In genomic region chr3:122773856-122774535, GRCh38 we compare ENCODE assay signal across 15 cellular contexts. TPM values are rescaled to one million over a fixed set of nuclear protein-coding genes. Genes with fewer than 3 reads are reported as not detected.
DNase-seq lines count a peak whose midpoint lies in the region; ATAC-seq and TF ChIP-seq lines count a peak whose summit lies in the region.
"Had no signal": no experiment of that assay in that cellular context is flagged by ENCODE, and none has a peak within 500 bp of the region (broad histone marks: within the 10 kb centered on the region; RNA-seq: fewer than 3 reads in every experiment).

No MANE protein-coding gene starts in this region.

- H3K9me3 ChIP-seq in HCT116 (ENCODE audit: control insufficient read depth in 1 of 2, insufficient read depth in 1 of 2, low read depth in 1 of 2, low read length in 2 of 2) (no peaks in the 10 kb centered on the region), OCI-LY1 (ENCODE audit: low read length) (no peaks in the 10 kb centered on the region)
- H3K9me3 ChIP-seq: SJCRH30 had no signal

- peak; percentile 52 for ATAC-seq in GM18517 (IDR thresholded peaks at IDR 0.05; ENCODE audit: unreplicated experiment)
- 0 out of 2 replicates have a peak, but pooled peaks have one; percentile 14 for ATAC-seq in HCT116
- ATAC-seq: activated T-cell treated with anti-CD3 and anti-CD28 coated beads, Interleukin-2, amount 50 U/mL, for 4 hours had no signal

- H3K79me2 ChIP-seq in HCT116 (ENCODE audit: insufficient read depth, low read length) (no peaks in the 10 kb centered on the region), OCI-LY1 (ENCODE audit: insufficient read depth, low read length) (no peaks in the 10 kb centered on the region)
- H3K79me2 ChIP-seq: parathyroid adenoma had no signal

- H3K9me2 ChIP-seq in HCT116 (ENCODE audit: insufficient read depth) = no peaks in the 10 kb centered on the region
- H3K9me2 ChIP-seq in OCI-LY1 (ENCODE audit: low read depth, low read length) = no peaks in the 10 kb centered on the region

- no peaks in the 10 kb centered on the region for H3K27me3 ChIP-seq in HCT116 (ENCODE audit: insufficient read depth, low read length)
- no peaks in the 10 kb centered on the region for H3K27me3 ChIP-seq in OCI-LY1 (ENCODE audit: insufficient read depth, low read length)
- H3K27me3 ChIP-seq: SJCRH30 had no signal

- no peak overlapping the region for H2AFZ ChIP-seq in HCT116 (ENCODE audit: low read depth, low read length, poor library complexity, severe bottlenecking)
- H2AFZ ChIP-seq in OCI-LY1 (ENCODE audit: low read length) = no peak overlapping the region
- H2AFZ ChIP-seq: GM23248, parathyroid adenoma had no signal

- no peaks in the 10 kb centered on the region for H3K4me1 ChIP-seq in HCT116 (ENCODE audit: control insufficient read depth in 1 of 2, insufficient read depth in 2 of 2, low read length in 2 of 2)
- H3K4me1 ChIP-seq in OCI-LY1 (ENCODE audit: insufficient read depth, low read length, severe bottlenecking) = no peaks in the 10 kb centered on the region
- H3K4me1 ChIP-seq: parathyroid adenoma, SJCRH30 had no signal

- POLR2A ChIA-PET in HCT116 (lab: Charles Lee) = no interaction called here

- no peaks in the 10 kb centered on the region for H4K20me1 ChIP-seq in HCT116 (ENCODE audit: insufficient read depth)
- no peaks in the 10 kb centered on the region for H4K20me1 ChIP-seq in OCI-LY1 (ENCODE audit: insufficient read depth, low read length)

- BruUV-seq in HCT116 (replicated peaks; lab: Mats Ljungman, UMichigan) = no TSS peak

- H3K36me3 ChIP-seq in HCT116 (ENCODE audit: control insufficient read depth in 1 of 2, insufficient read depth in 2 of 2, low read length in 2 of 2) (no peaks in the 10 kb centered on the region), OCI-LY1 (ENCODE audit: insufficient read depth, low read length) (peaks cover 9% of the 10 kb centered on the region)

- H3K4me2 ChIP-seq in HCT116 (ENCODE audit: low read length) (no peak overlapping the region), OCI-LY1 (ENCODE audit: low read length) (no peak overlapping the region)

- in situ Hi-C loops in KBM-7 (cut with MboI; ENCODE audit: low pct_unique_long_range_greater_than_20kb, low sequenced_read_pairs) = no loop called here

- H3K4me3 ChIP-seq in HCT116 (replicated peaks in 1 of 2; ENCODE audit: low read depth in 1 of 2, low read length in 2 of 2) (no peak overlapping the region), OCI-LY1 (ENCODE audit: low read depth, low read length, poor library complexity, severe bottlenecking) (no peak overlapping the region)
- H3K4me3 ChIP-seq: GM23248, SJCRH30 had no signal

- no peak for TF ChIP-seq POLR2A in HCT116 (IDR thresholded peaks at IDR 0.05; ENCODE audit: borderline replicate concordance, extremely low read depth, insufficient read depth, insufficient read length)

- H3K27ac ChIP-seq in HCT116 (ENCODE audit: low read depth, low read length) = no peak overlapping the region
- H3K27ac ChIP-seq in OCI-LY1 (ENCODE audit: low read depth, low read length, poor library complexity, severe bottlenecking) = peak overlapping the region; percentile 24
- H3K27ac ChIP-seq: GM23248, parathyroid adenoma, SJCRH30 had no signal

- RAD21 ChIA-PET in HCT116 (lab: Charles Lee; ENCODE audit: low non-redundant PET in 1 of 2, low total read pairs in 2 of 2, uncharacterized antibody in 2 of 2, unreplicated experiment in 2 of 2) = no interaction called here

- CTCF ChIA-PET in HCT116 (lab: Charles Lee) = no interaction called here

- no peak for TF ChIP-seq RAD21 in HCT116 (IDR thresholded peaks at IDR 0.05; ENCODE audit: low read depth)

- no peak for DNase-seq in HCT116 (ENCODE audit: low read depth, low spot score)
- peak; percentile 47 for DNase-seq in pons (ENCODE audit: low spot score)
- DNase-seq in stimulated activated CD4-positive, alpha-beta T cell treated with anti-CD3 and anti-CD28 coated beads, Interleukin-1b, Interleukin-23, amount 100 ng/mL, for 48 hours = no peak
- DNase-seq in COR-L47 (lab: John Stamatoyannopoulos, UW) = no peak
- no peak for DNase-seq in KBM-7
- no peak for DNase-seq in activated CD4-positive, alpha-beta T cell treated with anti-CD3 and anti-CD28 coated beads, Interleukin-2, amount 50 U/mL, for 48 hours
- DNase-seq: activated T-cell treated with anti-CD3 and anti-CD28 coated beads, Interleukin-2, amount 50 U/mL, for 4 hours; glutamatergic neuron; NCI-H524 treated with DMSO at 0.1 percent for 48 hours; SJCRH30; stimulated activated CD4-positive, alpha-beta T cell treated with anti-CD3 and anti-CD28 coated beads, Interleukin-2, amount 100 ng/mL, for 24 hours had no signal

- 0 out of 2 replicates have a peak, but pooled peaks cover 4% of the 10 kb centered on the region for H3F3A ChIP-seq in OCI-LY1 (ENCODE audit: insufficient read depth, low read length)

- intact Hi-C loops in HCT116 (cut with micrococcal nuclease) = no loop called here

- H3K9ac ChIP-seq in HCT116 (ENCODE audit: low read length) (no peak overlapping the region), OCI-LY1 (ENCODE audit: low read length) (no peak overlapping the region)
- H3K9ac ChIP-seq: GM23248, parathyroid adenoma had no signal

- no peak for TF ChIP-seq CTCF in HCT116 (IDR thresholded peaks at IDR 0.05 in 2 of 3, conservative IDR thresholded peaks at IDR 0.05 in 1 of 3; ENCODE audit: borderline replicate concordance in 1 of 3, insufficient read depth in 1 of 3, low read depth in 2 of 3, low read length in 2 of 3)
- no peak for TF ChIP-seq CTCF in OCI-LY1 (IDR thresholded peaks at IDR 0.05; ENCODE audit: low read length)

TF ChIP-seq in HCT116, 20 proteins besides CTCF, POLR2A, EP300 and RAD21:
- TF ChIP-seq EZH2phosphoT487 (IDR thresholded peaks at IDR 0.05; ENCODE audit: borderline replicate concordance) (no peak), SRF (IDR thresholded peaks at IDR 0.05; ENCODE audit: low read depth) (no peak), MAX (IDR thresholded peaks at IDR 0.05) (no peak), CEBPB (IDR thresholded peaks at IDR 0.05; ENCODE audit: low read depth) (no peak)

RNA-seq across cellular contexts. Expression of gene HSPBAP1, which starts 19.6 kb away (rescaled TPM):
- 6.6 TPM for total RNA-seq in HCT116 (2021; ENCODE audit: unreplicated experiment)
- 2.5 and 4.6 TPM in 2 replicates for polyA plus RNA-seq in HCT116 (2012)

RNA-seq across cellular contexts. Expression of gene SLC49A4, which starts 20.9 kb away (rescaled TPM):
- 11.3 TPM for total RNA-seq in HCT116 (2021; ENCODE audit: unreplicated experiment)
- 4.6 and 5.2 TPM in 2 replicates for polyA plus RNA-seq in HCT116 (2012)
